Comparison of ENCODE assay signal across 10 cellular contexts in genomic region chr3:184332370-184333090, GRCh38. TPM values are rescaled to one million over a fixed set of nuclear protein-coding genes. Genes with fewer than 3 reads are reported as not detected.
DNase-seq lines count a peak whose midpoint lies in the region; ATAC-seq and TF ChIP-seq lines count a peak whose summit lies in the region.
"Had no signal": no experiment of that assay in that cellular context is flagged by ENCODE, and none has a peak within 500 bp of the region (broad histone marks: within the 10 kb centered on the region; RNA-seq: fewer than 3 reads in every experiment).

No MANE protein-coding gene starts in this region.

- CTCF ChIA-PET in T-cell (lab: Charles Lee), result no interaction called here

- POLR2A ChIA-PET in T-cell (lab: Charles Lee), result no interaction called here

- no peaks in the 10 kb centered on the region for H3K27me3 Mint-ChIP-seq in activated T-cell treated with anti-CD3 and anti-CD28 coated beads, Interleukin-2, amount 50 U/mL, for 24 hours
- H3K27me3 Mint-ChIP-seq in activated T-helper 2 cell treated with anti-CD3 and anti-CD28 coated beads, Interferon-gamma antibody, Interleukin-2, Interleukin-4, amounts not matched to agents 10 μg/mL and 5 μg/mL and 100 μg/mL, durations not matched to agents 14 hours and 24 hours and 36 hours (ENCODE audit: low read depth), result no peaks in the 10 kb centered on the region
- H3K27me3 Mint-ChIP-seq in glutamatergic neuron (ENCODE audit: unreplicated experiment), result peaks cover 14% of the 10 kb centered on the region
- H3K27me3 Mint-ChIP-seq in stimulated activated naive CD8-positive, alpha-beta T cell treated with anti-CD3 and anti-CD28 coated beads, Interleukin-15, amount 100 ng/mL, for 72 hours, result no peaks in the 10 kb centered on the region
- H3K27me3 Mint-ChIP-seq in T-cell, result no peaks in the 10 kb centered on the region

- H3K36me3 Mint-ChIP-seq in activated T-cell treated with anti-CD3 and anti-CD28 coated beads, Interleukin-2, amount 50 U/mL, for 24 hours (ENCODE audit: low read depth), result peaks cover 82% of the 10 kb centered on the region
- H3K36me3 Mint-ChIP-seq in activated T-helper 2 cell treated with anti-CD3 and anti-CD28 coated beads, Interferon-gamma antibody, Interleukin-2, Interleukin-4, amounts not matched to agents 10 μg/mL and 5 μg/mL and 100 μg/mL, durations not matched to agents 14 hours and 24 hours and 36 hours (ENCODE audit: low read depth), result peaks cover 74% of the 10 kb centered on the region
- H3K36me3 Mint-ChIP-seq in glutamatergic neuron (ENCODE audit: unreplicated experiment) (no peaks in the 10 kb centered on the region), T-cell (peaks cover 44% of the 10 kb centered on the region)

- no peak for DNase-seq in activated T-cell treated with anti-CD3 and anti-CD28 coated beads, Interleukin-2, amount 50 U/mL, for 24 hours
- DNase-seq in activated T-cell treated with anti-CD3 and anti-CD28 coated beads for 4 hours (no peak), glutamatergic neuron (no peak), DMS53 (lab: John Stamatoyannopoulos, UW) (no peak), T-cell (no peak)
- no peak for DNase-seq in activated T-helper 2 cell treated with anti-CD3 and anti-CD28 coated beads, Interferon-gamma antibody, Interleukin-2, Interleukin-4, amounts not matched to agents 10 μg/mL and 5 μg/mL and 100 μg/mL, durations not matched to agents 14 hours and 24 hours and 36 hours (ENCODE audit: low spot score)
- no peak for DNase-seq in stimulated activated naive CD8-positive, alpha-beta T cell treated with anti-CD3 and anti-CD28 coated beads, Interleukin-15, amount 100 ng/mL, for 72 hours
- DNase-seq: activated T-cell treated with anti-CD3 and anti-CD28 coated beads, Interleukin-2, amount 50 U/mL, for 48 hours; NCI-H1436 had no signal

- no peak overlapping the region for H3K4me3 Mint-ChIP-seq in activated T-cell treated with anti-CD3 and anti-CD28 coated beads, Interleukin-2, amount 50 U/mL, for 24 hours
- no peak overlapping the region for H3K4me3 Mint-ChIP-seq in activated T-helper 2 cell treated with anti-CD3 and anti-CD28 coated beads, Interferon-gamma antibody, Interleukin-2, Interleukin-4, amounts not matched to agents 10 μg/mL and 5 μg/mL and 100 μg/mL, durations not matched to agents 14 hours and 24 hours and 36 hours (ENCODE audit: low read depth)
- H3K4me3 Mint-ChIP-seq in glutamatergic neuron (ENCODE audit: unreplicated experiment), result no peak overlapping the region
- H3K4me3 Mint-ChIP-seq in stimulated activated naive CD8-positive, alpha-beta T cell treated with anti-CD3 and anti-CD28 coated beads, Interleukin-15, amount 100 ng/mL, for 72 hours, result no peak overlapping the region
- no peak overlapping the region for H3K4me3 Mint-ChIP-seq in T-cell

- peak overlapping the region; percentile 94 for H3K27ac Mint-ChIP-seq in activated T-cell treated with anti-CD3 and anti-CD28 coated beads, Interleukin-2, amount 50 U/mL, for 24 hours
- peak overlapping the region; percentile 95 for H3K27ac Mint-ChIP-seq in activated T-helper 2 cell treated with anti-CD3 and anti-CD28 coated beads, Interferon-gamma antibody, Interleukin-2, Interleukin-4, amounts not matched to agents 10 μg/mL and 5 μg/mL and 100 μg/mL, durations not matched to agents 14 hours and 24 hours and 36 hours
- H3K27ac Mint-ChIP-seq in glutamatergic neuron (ENCODE audit: unreplicated experiment), result peak overlapping the region; percentile 60
- peak overlapping the region; percentile 12 to 24 for H3K27ac Mint-ChIP-seq in stimulated activated naive CD8-positive, alpha-beta T cell treated with anti-CD3 and anti-CD28 coated beads, Interleukin-15, amount 100 ng/mL, for 72 hours
- peak overlapping the region in 1 of 2 donors; percentile 76 for H3K27ac Mint-ChIP-seq in T-cell

- H3K4me1 Mint-ChIP-seq in activated T-cell treated with anti-CD3 and anti-CD28 coated beads, Interleukin-2, amount 50 U/mL, for 24 hours (ENCODE audit: low read depth), result peaks cover 73% of the 10 kb centered on the region
- H3K4me1 Mint-ChIP-seq in activated T-helper 2 cell treated with anti-CD3 and anti-CD28 coated beads, Interferon-gamma antibody, Interleukin-2, Interleukin-4, amounts not matched to agents 10 μg/mL and 5 μg/mL and 100 μg/mL, durations not matched to agents 14 hours and 24 hours and 36 hours (ENCODE audit: low read depth), result peaks cover 49% of the 10 kb centered on the region
- H3K4me1 Mint-ChIP-seq in glutamatergic neuron (ENCODE audit: low read depth, unreplicated experiment) (peaks cover 12% of the 10 kb centered on the region), T-cell (peaks cover 37 to 44% (median 38%) of the 10 kb centered on the region in 3 donors)
- peaks cover 85% of the 10 kb centered on the region for H3K4me1 Mint-ChIP-seq in stimulated activated naive CD8-positive, alpha-beta T cell treated with anti-CD3 and anti-CD28 coated beads, Interleukin-15, amount 100 ng/mL, for 72 hours

- TF ChIP-seq CTCF in glutamatergic neuron (IDR thresholded peaks at IDR 0.05; ENCODE audit: partially characterized antibody, unreplicated experiment), result no peak

- no peak for ATAC-seq in stimulated activated naive CD8-positive, alpha-beta T cell treated with anti-CD3 and anti-CD28 coated beads, Interleukin-15, amount 100 ng/mL, for 72 hours
- no peak for ATAC-seq in GM19463 (IDR thresholded peaks at IDR 0.05; ENCODE audit: unreplicated experiment)
- no peak for ATAC-seq in T-cell (replicated peaks in 1 of 4)

- H3K9me3 Mint-ChIP-seq in activated T-cell treated with anti-CD3 and anti-CD28 coated beads, Interleukin-2, amount 50 U/mL, for 24 hours, result no peaks in the 10 kb centered on the region
- H3K9me3 Mint-ChIP-seq in activated T-helper 2 cell treated with anti-CD3 and anti-CD28 coated beads, Interferon-gamma antibody, Interleukin-2, Interleukin-4, amounts not matched to agents 10 μg/mL and 5 μg/mL and 100 μg/mL, durations not matched to agents 14 hours and 24 hours and 36 hours, result no peaks in the 10 kb centered on the region
- peaks cover 20% of the 10 kb centered on the region for H3K9me3 Mint-ChIP-seq in glutamatergic neuron (ENCODE audit: unreplicated experiment)
- H3K9me3 Mint-ChIP-seq in stimulated activated naive CD8-positive, alpha-beta T cell treated with anti-CD3 and anti-CD28 coated beads, Interleukin-15, amount 100 ng/mL, for 72 hours, result no peaks in the 10 kb centered on the region
- no peaks in the 10 kb centered on the region for H3K9me3 Mint-ChIP-seq in T-cell

- intact Hi-C loops in activated T-helper 2 cell treated with anti-CD3 and anti-CD28 coated beads, Interferon-gamma antibody, Interleukin-2, Interleukin-4, amounts not matched to agents 10 μg/mL and 5 μg/mL and 100 μg/mL, durations not matched to agents 14 hours and 24 hours and 36 hours (cut with micrococcal nuclease), result no loop called here

RNA-seq across cellular contexts. Expression of gene FAM131A, which starts 4.9 kb away (rescaled TPM):
- 12.6 and 13.9 TPM in 2 replicates for total RNA-seq in activated T-helper 2 cell treated with anti-CD3 and anti-CD28 coated beads, Interferon-gamma antibody, Interleukin-2, Interleukin-4, amounts not matched to agents 10 μg/mL and 5 μg/mL and 100 μg/mL, durations not matched to agents 14 hours and 24 hours and 36 hours
- total RNA-seq in glutamatergic neuron (ENCODE audit: unreplicated experiment) (51.4 TPM), T-cell (10 to 100 TPM in 3 of 5 donors, 1 to 10 TPM in 2; 8.3 to 13.8 (median 11.9) TPM)

RNA-seq across cellular contexts. Expression of gene EIF4G1, which starts 18.1 kb away (rescaled TPM):
- 624 and 628 TPM in 2 replicates for total RNA-seq in activated T-helper 2 cell treated with anti-CD3 and anti-CD28 coated beads, Interferon-gamma antibody, Interleukin-2, Interleukin-4, amounts not matched to agents 10 μg/mL and 5 μg/mL and 100 μg/mL, durations not matched to agents 14 hours and 24 hours and 36 hours
- total RNA-seq in glutamatergic neuron (ENCODE audit: unreplicated experiment) (346 TPM), T-cell (100 to 1,000 TPM; 232 to 290 (median 271) TPM)

RNA-seq across cellular contexts. Expression of gene CLCN2, which starts 28.9 kb away (rescaled TPM):
- total RNA-seq in activated T-helper 2 cell treated with anti-CD3 and anti-CD28 coated beads, Interferon-gamma antibody, Interleukin-2, Interleukin-4, amounts not matched to agents 10 μg/mL and 5 μg/mL and 100 μg/mL, durations not matched to agents 14 hours and 24 hours and 36 hours, result 6.9 and 9.6 TPM in 2 replicates
- total RNA-seq in glutamatergic neuron (ENCODE audit: unreplicated experiment), result 17.8 TPM
- 1 to 10 TPM; 3.2 to 5.9 (median 4.6) TPM for total RNA-seq in T-cell

RNA-seq across cellular contexts. Expression of gene POLR2H, which starts 29.0 kb away (rescaled TPM):
- total RNA-seq in activated T-helper 2 cell treated with anti-CD3 and anti-CD28 coated beads, Interferon-gamma antibody, Interleukin-2, Interleukin-4, amounts not matched to agents 10 μg/mL and 5 μg/mL and 100 μg/mL, durations not matched to agents 14 hours and 24 hours and 36 hours, result 150 and 155 TPM in 2 replicates
- total RNA-seq in glutamatergic neuron (ENCODE audit: unreplicated experiment) (48.1 TPM), T-cell (10 to 100 TPM; 33.0 to 75.1 (median 53.3) TPM)

RNA-seq across cellular contexts. Expression of gene PSMD2, which starts 33.5 kb away (rescaled TPM):
- total RNA-seq in activated T-helper 2 cell treated with anti-CD3 and anti-CD28 coated beads, Interferon-gamma antibody, Interleukin-2, Interleukin-4, amounts not matched to agents 10 μg/mL and 5 μg/mL and 100 μg/mL, durations not matched to agents 14 hours and 24 hours and 36 hours, result 268 and 275 TPM in 2 replicates
- 338 TPM for total RNA-seq in glutamatergic neuron (ENCODE audit: unreplicated experiment)
- 100 to 1,000 TPM; 134 to 151 (median 149) TPM for total RNA-seq in T-cell
